8 cellular contexts compared by ENCODE assay signal in genomic region chr13:46053162-46054012, GRCh38. TPM values are rescaled to one million over a fixed set of nuclear protein-coding genes. Genes with fewer than 3 reads are reported as not detected.
A peak's percentile ranks its signal among the peaks of the same experiment; 100 is the strongest.
DNase-seq lines count a peak whose midpoint lies in the region; ATAC-seq and TF ChIP-seq lines count a peak whose summit lies in the region.

No MANE protein-coding gene starts in this region.

- H3K9ac ChIP-seq in BLaER1 = peak overlapping the region; percentile 96
- peak overlapping the region; percentile 79; the same call in 1 of the 2 replicates for H3K9ac ChIP-seq in MM.1S (ENCODE audit: low read length)
- H3K9ac ChIP-seq in neural cell (ENCODE audit: low read length) = peak overlapping the region; percentile 96

- TF ChIP-seq CTCF in MM.1S (IDR thresholded peaks at IDR 0.05; ENCODE audit: low read length) = no peak
- TF ChIP-seq CTCF in neural cell (IDR thresholded peaks at IDR 0.05; ENCODE audit: poor library complexity, severe bottlenecking) = no peak

- no peaks in the 10 kb centered on the region for H3K27me3 ChIP-seq in BLaER1
- no peaks in the 10 kb centered on the region for H3K27me3 ChIP-seq in MM.1S (replicated peaks; ENCODE audit: insufficient read depth, low read length)
- peaks cover 8% of the 10 kb centered on the region for H3K27me3 ChIP-seq in ectodermal cell (ENCODE audit: control insufficient read depth, insufficient read depth, low read length, poor library complexity, severe bottlenecking)
- no peaks in the 10 kb centered on the region for H3K27me3 ChIP-seq in neural cell (ENCODE audit: insufficient read depth, low read depth, low read length)

- DNase-seq in MM.1S (peak; percentile 6), D341Med (ENCODE audit: low spot score) (no peak), COR-L47 (lab: John Stamatoyannopoulos, UW) (no peak), NCI-H2196 (lab: John Stamatoyannopoulos, UW; ENCODE audit: unreplicated experiment) (no peak)

- H4K20me1 ChIP-seq in BLaER1 (peaks cover 33% of the 10 kb centered on the region), MM.1S (ENCODE audit: insufficient read depth, low read length) (no peaks in the 10 kb centered on the region), neural cell (ENCODE audit: insufficient read depth) (no peaks in the 10 kb centered on the region)

- no peaks in the 10 kb centered on the region for H3K36me3 ChIP-seq in BLaER1
- no peaks in the 10 kb centered on the region for H3K36me3 ChIP-seq in MM.1S (replicated peaks; ENCODE audit: insufficient read depth, low read length)
- no peaks in the 10 kb centered on the region for H3K36me3 ChIP-seq in ectodermal cell (ENCODE audit: control insufficient read depth, insufficient read depth, low read length)
- H3K36me3 ChIP-seq in neural cell (ENCODE audit: insufficient read depth, low read length) = no peaks in the 10 kb centered on the region

- H3K4me3 ChIP-seq in BLaER1 (peak overlapping the region; percentile 91), MM.1S (ENCODE audit: low read length) (peak overlapping the region; percentile 85), ectodermal cell (ENCODE audit: insufficient read depth, low read depth, low read length) (peak overlapping the region; percentile 65), neural cell (ENCODE audit: low read length) (peak overlapping the region; percentile 76)

- TF ChIP-seq EP300 in neural cell (conservative IDR thresholded peaks at IDR 0.05; ENCODE audit: poor library complexity, severe bottlenecking) = no peak

- ATAC-seq in GM19328 (IDR thresholded peaks at IDR 0.05; ENCODE audit: unreplicated experiment) = no peak

- H3K4me1 ChIP-seq in BLaER1 (peaks cover 31% of the 10 kb centered on the region), MM.1S (ENCODE audit: low read length) (peaks cover 10% of the 10 kb centered on the region; the same call in 1 of the 2 replicates), ectodermal cell (ENCODE audit: control insufficient read depth, insufficient read depth, low read length) (peaks cover 7% of the 10 kb centered on the region)

- H3K9me3 ChIP-seq in BLaER1 (no peaks in the 10 kb centered on the region), MM.1S (replicated peaks; ENCODE audit: insufficient read depth, low read length) (no peaks in the 10 kb centered on the region), ectodermal cell (ENCODE audit: control insufficient read depth, low read length) (no peaks in the 10 kb centered on the region), neural cell (ENCODE audit: low read length) (no peaks in the 10 kb centered on the region)

- no peak for TF ChIP-seq RAD21 in neural cell (conservative IDR thresholded peaks at IDR 0.05)

- H2AFZ ChIP-seq in MM.1S (ENCODE audit: low read length) (peak overlapping the region; percentile 88), neural cell (ENCODE audit: low read depth, low read length) (peak overlapping the region; percentile 88)

- peaks cover 38% of the 10 kb centered on the region for H3K79me2 ChIP-seq in MM.1S (ENCODE audit: low read length)
- peaks cover 38% of the 10 kb centered on the region for H3K79me2 ChIP-seq in neural cell (replicated peaks; ENCODE audit: insufficient read depth, low read length)

- H3K4me2 ChIP-seq in BLaER1 = peak overlapping the region; percentile 84
- peak overlapping the region; percentile 74 for H3K4me2 ChIP-seq in MM.1S (ENCODE audit: low read depth, low read length)
- H3K4me2 ChIP-seq in neural cell (ENCODE audit: low read length) = peak overlapping the region; percentile 72

- 20 to 25% methylated on average over 16 to 18 of the region's 18 CpGs for WGBS in ectodermal cell, 2 experiments

- H3F3A ChIP-seq in MM.1S (ENCODE audit: insufficient read depth, low read length) (peaks cover 8% of the 10 kb centered on the region; the same call in 1 of the 2 replicates), neural cell (ENCODE audit: insufficient read depth, low read length, poor library complexity, severe bottlenecking) (no peaks in the 10 kb centered on the region)

- H3K9me2 ChIP-seq in MM.1S (replicated peaks; ENCODE audit: insufficient read depth, low read length) (no peaks in the 10 kb centered on the region), neural cell (ENCODE audit: insufficient read depth, low read length) (no peaks in the 10 kb centered on the region)

- H3K27ac ChIP-seq in BLaER1 (no peak overlapping the region), MM.1S (ENCODE audit: low read length) (no peak overlapping the region), ectodermal cell (ENCODE audit: insufficient read depth, low read depth, low read length, poor library complexity, severe bottlenecking) (no peak overlapping the region), neural cell (ENCODE audit: low read length) (peak overlapping the region; percentile 96)

TF ChIP-seq in neural cell, 6 proteins besides CTCF, POLR2A, EP300 and RAD21:
- no peak for TF ChIP-seq MXI1 (conservative IDR thresholded peaks at IDR 0.05; ENCODE audit: poor library complexity, severe bottlenecking)
- TF ChIP-seq POLR2AphosphoS5 (IDR thresholded peaks at IDR 0.05) = no peak
- no peak for TF ChIP-seq TAF1 (IDR thresholded peaks at IDR 0.05; ENCODE audit: low read depth)
- no peak for TF ChIP-seq EZH2 (IDR thresholded peaks at IDR 0.05; ENCODE audit: borderline replicate concordance, insufficient read depth, low read length, poor library complexity, severe bottlenecking)

RNA-seq across cellular contexts. Expression of gene ZC3H13, which starts 0.8 kb away (rescaled TPM):
- 51.7 TPM for polyA plus RNA-seq in ectodermal cell (2013, experiment 1 of 4)
- 56.4 TPM for polyA plus RNA-seq in ectodermal cell (2013, experiment 2 of 4)
- 41.2 TPM for polyA plus RNA-seq in ectodermal cell (2013, experiment 3 of 4)
- 44.4 TPM for polyA plus RNA-seq in ectodermal cell (2013, experiment 4 of 4)
- 19.5 and 21.3 TPM in 2 replicates for polyA plus RNA-seq in neural cell
- polyA minus RNA-seq in neural cell = 66.2 and 75.2 TPM in 2 replicates

RNA-seq across cellular contexts. Expression of gene CPB2, which starts 51.4 kb away (rescaled TPM):
- polyA plus RNA-seq in ectodermal cell (2013, experiment 1 of 4) = not detected
- polyA plus RNA-seq in ectodermal cell (2013, experiment 2 of 4) = not detected
- polyA plus RNA-seq in ectodermal cell (2013, experiment 3 of 4) = not detected
- polyA plus RNA-seq in ectodermal cell (2013, experiment 4 of 4) = not detected
- not detected in 2 replicates for polyA plus RNA-seq in neural cell
- not detected in 2 replicates for polyA minus RNA-seq in neural cell
